11 cellular contexts compared by ENCODE assay signal in genomic region chr3:67977762-67978161, GRCh38.
"Had no signal": no experiment of that assay in that cellular context is flagged by ENCODE, and none has a peak within 500 bp of the region (broad histone marks: within the 10 kb centered on the region; RNA-seq: fewer than 3 reads in every experiment).

No MANE protein-coding gene starts in this region.

- H3K4me3 ChIP-seq: GM23248, GM23338, HAP-1 had no signal

- FAIRE-seq: H1, H54 had no signal

- H2AFZ ChIP-seq: GM23248, GM23338 had no signal

- DNase-seq: GM23248, GOT3, H7, H9, HCEC 1CT, HFFc6 had no signal

- H3K36me3 ChIP-seq: HAP-1 had no signal

- H3K9me3 ChIP-seq: HAP-1 had no signal

- H3K27ac ChIP-seq: GM23248 had no signal

- H3K4me2 ChIP-seq: GM23338 had no signal

- H3K4me1 ChIP-seq: HAP-1 had no signal

- ATAC-seq: GM23338, HCT116 had no signal

- H3K9ac ChIP-seq: GM23248 had no signal
